26 cellular contexts compared by ENCODE assay signal in the genomic region with DNA sequence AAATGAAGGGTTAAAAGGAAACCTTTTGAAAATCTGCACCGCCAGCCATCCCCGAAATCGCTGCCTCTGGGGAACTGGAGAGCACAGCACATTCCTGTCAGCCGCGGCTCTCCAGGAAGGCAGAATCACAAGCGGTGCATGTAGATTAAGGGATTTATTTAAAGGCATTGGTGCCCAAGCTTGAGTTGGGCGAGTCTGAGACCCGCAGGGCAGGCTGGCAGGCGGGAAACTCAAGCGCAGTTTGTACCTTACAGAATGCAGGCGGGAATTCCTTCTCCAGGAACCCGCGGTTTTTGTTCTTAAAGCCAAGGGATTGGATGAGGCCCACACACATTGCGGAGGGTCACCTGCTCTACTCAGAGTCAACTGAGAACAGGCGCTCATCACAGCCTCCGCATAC. TPM values are rescaled to one million over a fixed set of nuclear protein-coding genes. Genes with fewer than 3 reads are reported as not detected.
DNase-seq lines count a peak whose midpoint lies in the region; ATAC-seq and TF ChIP-seq lines count a peak whose summit lies in the region.
"Had no signal": no experiment of that assay in that cellular context is flagged by ENCODE, and none has a peak within 500 bp of the region (broad histone marks: within the 10 kb centered on the region; RNA-seq: fewer than 3 reads in every experiment).

No MANE protein-coding gene starts in this region.

- H3K4me3 ChIP-seq in testis: peak overlapping the region; percentile 1 to 7
- H3K4me3 ChIP-seq: esophagus muscularis mucosa, psoas muscle, thoracic aorta had no signal

- peaks cover 6% of the 10 kb centered on the region for H3K27me3 Mint-ChIP-seq in T-helper 1 cell treated with Interleukin-12 subunit alpha and Interleukin-12 subunit beta and Interleukin-4 antibody, amounts not matched to agents 30 μg/mL and 1 μg/mL, for 36 hours (ENCODE audit: low read depth)
- peaks cover 79% of the 10 kb centered on the region for H3K27me3 Mint-ChIP-seq in mesothelial cell of epicardium (ENCODE audit: low read depth)

- ATAC-seq in HG03442 (IDR thresholded peaks at IDR 0.05; ENCODE audit: unreplicated experiment): no peak
- ATAC-seq: natural killer cell, psoas muscle had no signal

- peak overlapping the region; percentile 57 for H3K4me3 Mint-ChIP-seq in T-helper 1 cell treated with Interleukin-12 subunit alpha and Interleukin-12 subunit beta and Interleukin-4 antibody, amounts not matched to agents 30 μg/mL and 1 μg/mL, for 36 hours
- H3K4me3 Mint-ChIP-seq in mesothelial cell of epicardium: peak overlapping the region; percentile 7
- H3K4me3 Mint-ChIP-seq: natural killer cell had no signal

- H3K27ac Mint-ChIP-seq in T-helper 1 cell treated with Interleukin-12 subunit alpha and Interleukin-12 subunit beta and Interleukin-4 antibody, amounts not matched to agents 30 μg/mL and 1 μg/mL, for 36 hours: no peak overlapping the region
- no peak overlapping the region for H3K27ac Mint-ChIP-seq in mesothelial cell of epicardium
- H3K27ac Mint-ChIP-seq: activated T-helper 2 cell treated with anti-CD3 and anti-CD28 coated beads, Interferon-gamma antibody, Interleukin-2, Interleukin-4, amounts not matched to agents 10 μg/mL and 5 μg/mL and 100 μg/mL, durations not matched to agents 14 hours and 24 hours and 36 hours; CD14-positive monocyte; natural killer cell had no signal

- no peak for DNase-seq in T-helper 1 cell
- DNase-seq in ecto neural progenitor cell (ENCODE audit: low spot score): peak; percentile 63
- DNase-seq in mesothelial cell of epicardium (ENCODE audit: low spot score in 2 of 2, unreplicated experiment in 2 of 2): no peak
- peak; percentile 18 for DNase-seq in testis
- no peak for DNase-seq in NCI-H524 treated with DMSO at 0.1 percent for 48 hours (lab: John Stamatoyannopoulos, UW)
- DNase-seq in Kasumi-1 (lab: John Stamatoyannopoulos, UW): no peak
- DNase-seq: DMS 273 treated with DMSO at 0.1 percent for 48 hours, dorsolateral prefrontal cortex, KBM-7, MV-4-11, natural killer cell, NCI-H1930, NCI-H526, psoas muscle, SHP77 had no signal

- no peak overlapping the region for H3K27ac ChIP-seq in testis
- H3K27ac ChIP-seq: dorsolateral prefrontal cortex, esophagus muscularis mucosa, psoas muscle, thoracic aorta had no signal

- no peaks in the 10 kb centered on the region for H3K4me1 ChIP-seq in testis
- H3K4me1 ChIP-seq: psoas muscle had no signal

- intact Hi-C loops in testis (cut with DNase I; ENCODE audit: low total_unique reads): loop anchor here (10.0 kb wide), 1 partner anchor 372 kb away; no protein-coding TSS in a partner anchor

- TF ChIP-seq CTCF in mesothelial cell of epicardium (IDR thresholded peaks at IDR 0.05; ENCODE audit: unreplicated experiment) (no peak), testis (IDR thresholded peaks at IDR 0.05) (no peak)

- H3K27me3 ChIP-seq in testis: no peaks in the 10 kb centered on the region

- H3K36me3 Mint-ChIP-seq in T-helper 1 cell treated with Interleukin-12 subunit alpha and Interleukin-12 subunit beta and Interleukin-4 antibody, amounts not matched to agents 30 μg/mL and 1 μg/mL, for 36 hours (ENCODE audit: low read depth): no peaks in the 10 kb centered on the region
- no peaks in the 10 kb centered on the region for H3K36me3 Mint-ChIP-seq in mesothelial cell of epicardium
- H3K36me3 Mint-ChIP-seq: CD14-positive monocyte, natural killer cell had no signal

- H3K36me3 ChIP-seq in testis (ENCODE audit: low read depth, missing control alignments): no peaks in the 10 kb centered on the region
- H3K36me3 ChIP-seq: esophagus muscularis mucosa, thoracic aorta had no signal

- H3K9me3 ChIP-seq in testis: no peaks in the 10 kb centered on the region
- H3K9me3 ChIP-seq: esophagus muscularis mucosa, psoas muscle, thoracic aorta had no signal

- 10 to 18% methylated on average over 11 to 16 of the region's 16 CpGs for WGBS in testis, 2 donors

- H3K4me1 Mint-ChIP-seq in T-helper 1 cell treated with Interleukin-12 subunit alpha and Interleukin-12 subunit beta and Interleukin-4 antibody, amounts not matched to agents 30 μg/mL and 1 μg/mL, for 36 hours (ENCODE audit: low read depth): peaks cover 16% of the 10 kb centered on the region
- peaks cover 10% of the 10 kb centered on the region for H3K4me1 Mint-ChIP-seq in mesothelial cell of epicardium
- H3K4me1 Mint-ChIP-seq: natural killer cell had no signal

- no peaks in the 10 kb centered on the region for H3K9me3 Mint-ChIP-seq in T-helper 1 cell treated with Interleukin-12 subunit alpha and Interleukin-12 subunit beta and Interleukin-4 antibody, amounts not matched to agents 30 μg/mL and 1 μg/mL, for 36 hours
- peaks cover 7% of the 10 kb centered on the region for H3K9me3 Mint-ChIP-seq in mesothelial cell of epicardium
- H3K9me3 Mint-ChIP-seq: activated T-helper 2 cell treated with anti-CD3 and anti-CD28 coated beads, Interferon-gamma antibody, Interleukin-2, Interleukin-4, amounts not matched to agents 10 μg/mL and 5 μg/mL and 100 μg/mL, durations not matched to agents 14 hours and 24 hours and 36 hours; natural killer cell had no signal

- TF ChIP-seq POLR2A in testis (IDR thresholded peaks at IDR 0.05): no peak

RNA-seq across cellular contexts. Expression of a gene that starts 10.8 kb away (rescaled TPM):
- total RNA-seq in mesothelial cell of epicardium: not detected in 3 replicates
- total RNA-seq in testis: under 1 TPM; 0.19 to 0.71 TPM
- 0.20 TPM for polyA plus RNA-seq in testis (ENCODE audit: insufficient read depth, low read depth, low replicate concordance)
- total RNA-seq: A172; activated T-helper 2 cell treated with anti-CD3 and anti-CD28 coated beads, Interferon-gamma antibody, Interleukin-2, Interleukin-4, amounts not matched to agents 10 μg/mL and 5 μg/mL and 100 μg/mL, durations not matched to agents 14 hours and 24 hours and 36 hours; dorsolateral prefrontal cortex; esophagus muscularis mucosa; lung microvascular endothelial cell; psoas muscle; T-helper 2 cell treated with Interferon-gamma antibody and Interleukin-4, amounts not matched to agents 100 ng/mL and 5 ng/mL, for 36 hours; thoracic aorta had no signal
- polyA plus RNA-seq: adipose tissue, CD14-positive monocyte, keratinocyte, psoas muscle had no signal

RNA-seq across cellular contexts. Expression of a gene that starts 24.1 kb away (rescaled TPM):
- total RNA-seq in mesothelial cell of epicardium (not detected in 3 replicates), testis (under 1 TPM in 1 of 2 donors, not detected in 1; 0.87 TPM)
- polyA plus RNA-seq in testis (ENCODE audit: insufficient read depth, low read depth, low replicate concordance): 5.3 TPM
- total RNA-seq: A172; activated T-helper 2 cell treated with anti-CD3 and anti-CD28 coated beads, Interferon-gamma antibody, Interleukin-2, Interleukin-4, amounts not matched to agents 10 μg/mL and 5 μg/mL and 100 μg/mL, durations not matched to agents 14 hours and 24 hours and 36 hours; esophagus muscularis mucosa; lung microvascular endothelial cell; psoas muscle; T-helper 2 cell treated with Interferon-gamma antibody and Interleukin-4, amounts not matched to agents 100 ng/mL and 5 ng/mL, for 36 hours; thoracic aorta had no signal
- polyA plus RNA-seq: keratinocyte had no signal

Comparison
In these comparisons a context has a peak if more than half of its experiments do, and no peak if none do; other contexts are left out.
1. DNase-seq: peak in ecto neural progenitor cell (single experiment) and testis (single experiment); none in T-helper 1 cell (0 of 5), mesothelial cell of epicardium (0 of 2), NCI-H524 treated with DMSO at 0.1 percent for 48 hours (single experiment) and Kasumi-1 (0 of 2).